In genomic region chr2:47236503-47237215, GRCh38 we compare ENCODE assay signal across 1 cellular context.
TF ChIP-seq lines count a peak whose summit lies in the region.

No MANE protein-coding gene starts in this region.

TF ChIP-seq in IMR-90, 13 proteins besides CTCF, POLR2A, EP300 and RAD21 (continued from another document):
- TF ChIP-seq CHD1 (IDR thresholded peaks at IDR 0.05; ENCODE audit: low read depth, low read length) (no peak), USF2 (IDR thresholded peaks at IDR 0.05; ENCODE audit: low read depth, low read length) (no peak), SMC3 (IDR thresholded peaks at IDR 0.05; ENCODE audit: low read depth, low read length) (no peak), CEBPB (IDR thresholded peaks at IDR 0.05; ENCODE audit: low read depth, low read length) (no peak), NFE2L2 (IDR thresholded peaks at IDR 0.05; ENCODE audit: low read depth, low read length) (no peak), ELK1 (IDR thresholded peaks at IDR 0.05; ENCODE audit: borderline replicate concordance, low read depth, low read length) (no peak), RFX5 (IDR thresholded peaks at IDR 0.05; ENCODE audit: low read depth, low read length) (no peak), FOS (IDR thresholded peaks at IDR 0.05; ENCODE audit: low read depth, low read length) (no peak), MXI1 (IDR thresholded peaks at IDR 0.05; ENCODE audit: borderline replicate concordance, low read depth, low read length) (no peak)
